22 cellular contexts compared by ENCODE assay signal in genomic region chr9:16516887-16517286, GRCh38.
DNase-seq lines count a peak whose midpoint lies in the region; ATAC-seq, FAIRE-seq and TF ChIP-seq lines count a peak whose summit lies in the region.
"Had no signal": no experiment of that assay in that cellular context is flagged by ENCODE, and none has a peak within 500 bp of the region (broad histone marks: within the 10 kb centered on the region; RNA-seq: fewer than 3 reads in every experiment).

No MANE protein-coding gene starts in this region.

- dilution Hi-C loops in endothelial cell of umbilical vein (cut with MboI; ENCODE audit: extremely low pct_ligation_motif_present, low sequenced_read_pairs) (no loop called here), mammary epithelial cell (cut with HindIII; ENCODE audit: low sequenced_read_pairs) (no loop called here)

- H3K27ac ChIP-seq in endothelial cell of umbilical vein (ENCODE audit: insufficient read depth, low read depth, low read length) (no peak overlapping the region), heart right ventricle (no peak overlapping the region), mammary epithelial cell (ENCODE audit: insufficient read depth, low read depth, low read length) (no peak overlapping the region)
- H3K27ac ChIP-seq: cardiac muscle cell, upper lobe of left lung had no signal

- H2AFZ ChIP-seq in endothelial cell of umbilical vein (ENCODE audit: low read depth, low read length), result no peak overlapping the region
- H2AFZ ChIP-seq in mammary epithelial cell (ENCODE audit: low read depth, low read length), result no peak overlapping the region

- H3K79me2 ChIP-seq in endothelial cell of umbilical vein (ENCODE audit: control insufficient read depth, insufficient read depth, low read length) (no peaks in the 10 kb centered on the region), mammary epithelial cell (ENCODE audit: insufficient read depth, low read length) (no peaks in the 10 kb centered on the region)

- H3K9me3 ChIP-seq in endothelial cell of umbilical vein (replicated peaks; ENCODE audit: control insufficient read depth, insufficient read depth, low read length) (no peaks in the 10 kb centered on the region), heart right ventricle (no peaks in the 10 kb centered on the region), mammary epithelial cell (replicated peaks; ENCODE audit: insufficient read depth, low read length) (no peaks in the 10 kb centered on the region)
- H3K9me3 ChIP-seq: A549, heart left ventricle, upper lobe of left lung had no signal

- H3K4me1 ChIP-seq in endothelial cell of umbilical vein (ENCODE audit: control insufficient read depth, extremely low read depth, insufficient read depth, low read length) (peaks cover 29% of the 10 kb centered on the region), heart right ventricle (peaks cover 0 to 30% (median 15%) of the 10 kb centered on the region in 9 donors), mammary epithelial cell (ENCODE audit: insufficient read depth, low read length) (peaks cover 17% of the 10 kb centered on the region)

- TF ChIP-seq POLR2A in endothelial cell of umbilical vein (IDR thresholded peaks at IDR 0.05; ENCODE audit: low read depth, low read length), result no peak

- H4K20me1 ChIP-seq in endothelial cell of umbilical vein (replicated peaks; ENCODE audit: control insufficient read depth, extremely low read depth, insufficient read depth, low read length) (no peaks in the 10 kb centered on the region), mammary epithelial cell (ENCODE audit: insufficient read depth, low read length) (no peaks in the 10 kb centered on the region)

- no peaks in the 10 kb centered on the region for H3K9me3 Mint-ChIP-seq in nephron
- H3K9me3 Mint-ChIP-seq in stimulated activated effector memory CD8-positive, alpha-beta T cell treated with anti-CD3 and anti-CD28 coated beads, Interleukin-12 subunit alpha, Interleukin-12 subunit beta, amount 100 ng/mL, for 72 hours, result peaks cover 6% of the 10 kb centered on the region
- H3K9me3 Mint-ChIP-seq in activated CD8-positive, alpha-beta T cell treated with anti-CD3 and anti-CD28 coated beads for 36 hours, result no peaks in the 10 kb centered on the region
- H3K9me3 Mint-ChIP-seq: CD8-positive, alpha-beta T cell had no signal

- POLR2A ChIA-PET in endothelial cell of umbilical vein (lab: Charles Lee), result no interaction called here
- POLR2A ChIA-PET in activated CD8-positive, alpha-beta T cell treated with anti-CD3 and anti-CD28 coated beads for 36 hours (lab: Charles Lee), result no interaction called here

- no peaks in the 10 kb centered on the region for H3K36me3 ChIP-seq in endothelial cell of umbilical vein (ENCODE audit: control insufficient read depth in 2 of 2, extremely low read depth in 1 of 2, insufficient read depth in 2 of 2, low read length in 2 of 2)
- H3K36me3 ChIP-seq in heart right ventricle, result no peaks in the 10 kb centered on the region
- no peaks in the 10 kb centered on the region for H3K36me3 ChIP-seq in mammary epithelial cell (ENCODE audit: insufficient read depth, low read length)
- H3K36me3 ChIP-seq: cardiac muscle cell, heart left ventricle, upper lobe of left lung had no signal

- peak; percentile 80 for DNase-seq in EH (ENCODE audit: low read depth)
- peak; percentile 29 for DNase-seq in RPMI7951 (ENCODE audit: low read depth)
- peak; percentile 51 for DNase-seq in endothelial cell of umbilical vein (ENCODE audit: low read depth, low spot score)
- no peak for DNase-seq in stimulated activated effector memory CD8-positive, alpha-beta T cell treated with anti-CD3 and anti-CD28 coated beads, Interleukin-12 subunit alpha, Interleukin-12 subunit beta, amount 100 ng/mL, for 72 hours (ENCODE audit: low spot score in 2 of 2)
- no peak for DNase-seq in heart right ventricle
- DNase-seq in mammary epithelial cell, result no peak
- DNase-seq in activated CD8-positive, alpha-beta T cell treated with anti-CD3 and anti-CD28 coated beads for 36 hours, result no peak
- DNase-seq: activated CD8-positive, alpha-beta memory T cell treated with anti-CD3 and anti-CD28 coated beads for 24 hours; activated naive CD4-positive, alpha-beta T cell treated with Interleukin-2 at 50 U/mL for 16 hours; CD8-positive, alpha-beta T cell; endodermal cell; heart left ventricle; naive B cell; NCI-H1417 treated with DMSO at 0.1 percent for 48 hours; NCI-H345; stimulated activated CD8-positive, alpha-beta memory T cell treated with anti-CD3 and anti-CD28 coated beads, Interleukin-4, amount 100 ng/mL, for 48 hours; upper lobe of left lung had no signal

- no peak for FAIRE-seq in endothelial cell of umbilical vein (lab: Jason Lieb, UNC)
- FAIRE-seq: A549, GM19239, K562 had no signal

- ATAC-seq in stimulated activated effector memory CD8-positive, alpha-beta T cell treated with anti-CD3 and anti-CD28 coated beads, Interleukin-12 subunit alpha, Interleukin-12 subunit beta, amount 100 ng/mL, for 72 hours, result no peak
- no peak for ATAC-seq in heart right ventricle
- no peak for ATAC-seq in activated CD8-positive, alpha-beta T cell treated with anti-CD3 and anti-CD28 coated beads for 36 hours
- ATAC-seq: CD8-positive, alpha-beta T cell; heart left ventricle; K562 had no signal

- no TSS peak for BruUV-seq in endothelial cell of umbilical vein (replicated peaks; lab: Mats Ljungman, UMichigan)
- BruUV-seq in mammary epithelial cell (replicated peaks; lab: Mats Ljungman, UMichigan), result no TSS peak

- peaks cover 66% of the 10 kb centered on the region for H3K4me1 Mint-ChIP-seq in nephron
- no peaks in the 10 kb centered on the region for H3K4me1 Mint-ChIP-seq in stimulated activated effector memory CD8-positive, alpha-beta T cell treated with anti-CD3 and anti-CD28 coated beads, Interleukin-12 subunit alpha, Interleukin-12 subunit beta, amount 100 ng/mL, for 72 hours
- no peaks in the 10 kb centered on the region for H3K4me1 Mint-ChIP-seq in activated CD8-positive, alpha-beta T cell treated with anti-CD3 and anti-CD28 coated beads for 36 hours (ENCODE audit: low read depth)
- H3K4me1 Mint-ChIP-seq: naive B cell had no signal

- H3K27me3 ChIP-seq in endothelial cell of umbilical vein (ENCODE audit: control insufficient read depth in 2 of 2, insufficient read depth in 2 of 2, low read length in 2 of 2) (no peaks in the 10 kb centered on the region), heart right ventricle (no peaks in the 10 kb centered on the region), mammary epithelial cell (ENCODE audit: insufficient read depth, low read length) (no peaks in the 10 kb centered on the region)
- H3K27me3 ChIP-seq: cardiac muscle cell, upper lobe of left lung had no signal

- H3K9ac ChIP-seq in endothelial cell of umbilical vein (replicated peaks; ENCODE audit: extremely low read depth, insufficient read depth, low read length), result no peak overlapping the region
- no peak overlapping the region for H3K9ac ChIP-seq in mammary epithelial cell (ENCODE audit: insufficient read depth, low read length)

- H3K4me3 ChIP-seq in endothelial cell of umbilical vein (replicated peaks in 1 of 3; ENCODE audit: insufficient read depth in 1 of 3, low read depth in 1 of 3, low read length in 3 of 3), result no peak overlapping the region
- no peak overlapping the region for H3K4me3 ChIP-seq in heart right ventricle
- H3K4me3 ChIP-seq in mammary epithelial cell (replicated peaks in 1 of 3; ENCODE audit: insufficient read depth in 1 of 3, low read depth in 2 of 3, low read length in 3 of 3), result no peak overlapping the region
- H3K4me3 ChIP-seq: A549, cardiac muscle cell, heart left ventricle, K562, upper lobe of left lung had no signal

- peak overlapping the region; percentile 90 to 98 (median 95) for H3K27ac Mint-ChIP-seq in nephron
- no peak overlapping the region for H3K27ac Mint-ChIP-seq in stimulated activated effector memory CD8-positive, alpha-beta T cell treated with anti-CD3 and anti-CD28 coated beads, Interleukin-12 subunit alpha, Interleukin-12 subunit beta, amount 100 ng/mL, for 72 hours
- no peak overlapping the region for H3K27ac Mint-ChIP-seq in activated CD8-positive, alpha-beta T cell treated with anti-CD3 and anti-CD28 coated beads for 36 hours
- H3K27ac Mint-ChIP-seq: CD8-positive, alpha-beta T cell; naive B cell had no signal

- in situ Hi-C loops in mammary epithelial cell (cut with MboI; ENCODE audit: low sequenced_read_pairs in 2 of 2), result no loop called here

- TF ChIP-seq CTCF in endothelial cell of umbilical vein (IDR thresholded peaks at IDR 0.05; ENCODE audit: extremely low read depth in 1 of 2, insufficient read depth in 1 of 2, low read depth in 1 of 2, low read length in 2 of 2), result no peak
- no peak for TF ChIP-seq CTCF in nephron (IDR thresholded peaks at IDR 0.05; ENCODE audit: unreplicated experiment in 3 of 3)
- no peak for TF ChIP-seq CTCF in heart right ventricle (IDR thresholded peaks at IDR 0.05)
- no peak for TF ChIP-seq CTCF in mammary epithelial cell (conservative IDR thresholded peaks at IDR 0.05 in 1 of 2, IDR thresholded peaks at IDR 0.05 in 1 of 2; ENCODE audit: extremely low read depth in 1 of 2, insufficient read depth in 1 of 2, low read depth in 1 of 2, low read length in 2 of 2)
- no peak for TF ChIP-seq CTCF in activated CD8-positive, alpha-beta T cell treated with anti-CD3 and anti-CD28 coated beads for 36 hours (IDR thresholded peaks at IDR 0.05)

- intact Hi-C loops in endothelial cell of umbilical vein (cut with micrococcal nuclease), result loop anchor here (1.0 to 10.0 kb wide), 4 partner anchors 9 to 358 kb away; partner anchors contain the start of gene BNC2
- intact Hi-C loops in heart right ventricle (cut with DNase I), result no loop called here
- intact Hi-C loops in mammary epithelial cell (cut with micrococcal nuclease), result no loop called here
- intact Hi-C loops in activated CD8-positive, alpha-beta T cell treated with anti-CD3 and anti-CD28 coated beads for 36 hours (cut with micrococcal nuclease), result no loop called here

- H3K27me3 Mint-ChIP-seq in nephron (ENCODE audit: low read depth), result no peaks in the 10 kb centered on the region
- H3K27me3 Mint-ChIP-seq in activated CD8-positive, alpha-beta T cell treated with anti-CD3 and anti-CD28 coated beads for 36 hours, result peaks cover 2% of the 10 kb centered on the region
- H3K27me3 Mint-ChIP-seq: naive B cell had no signal

- H3K4me2 ChIP-seq in endothelial cell of umbilical vein (ENCODE audit: insufficient read depth, low read length) (no peak overlapping the region), mammary epithelial cell (ENCODE audit: insufficient read depth, low read depth, low read length) (no peak overlapping the region)

- no peaks in the 10 kb centered on the region for H3K9me1 ChIP-seq in endothelial cell of umbilical vein (replicated peaks; ENCODE audit: control insufficient read depth, extremely low read depth, insufficient read depth, low read length)

- CTCF ChIA-PET in endothelial cell of umbilical vein (lab: Charles Lee), result interaction anchor here (0.8 to 1.1 kb wide), 2 partner anchors 13 to 210 kb away, joined by 3 read pairs; no protein-coding TSS in a partner anchor
- CTCF ChIA-PET in mammary epithelial cell (lab: Charles Lee; ENCODE audit: low non-redundant PET), result no interaction called here
- CTCF ChIA-PET in activated CD8-positive, alpha-beta T cell treated with anti-CD3 and anti-CD28 coated beads for 36 hours (lab: Charles Lee), result no interaction called here

- H3K4me3 Mint-ChIP-seq in nephron, result peak overlapping the region in 1 of 3 experiments; percentile 1
- H3K4me3 Mint-ChIP-seq in stimulated activated effector memory CD8-positive, alpha-beta T cell treated with anti-CD3 and anti-CD28 coated beads, Interleukin-12 subunit alpha, Interleukin-12 subunit beta, amount 100 ng/mL, for 72 hours, result no peak overlapping the region
- H3K4me3 Mint-ChIP-seq in activated CD8-positive, alpha-beta T cell treated with anti-CD3 and anti-CD28 coated beads for 36 hours, result no peak overlapping the region
- H3K4me3 Mint-ChIP-seq: CD8-positive, alpha-beta T cell; endodermal cell; naive B cell had no signal

- 69 to 70% methylated on average over 2 of the region's 2 CpGs for WGBS in heart right ventricle, 2 donors
- 97% methylated on average over 2 of the region's 2 CpGs for WGBS in mammary epithelial cell (ENCODE audit: low coverage, missing lambda C conversion rate)

- H3K36me3 Mint-ChIP-seq in nephron (ENCODE audit: low read depth), result peaks cover 3% of the 10 kb centered on the region
- H3K36me3 Mint-ChIP-seq in stimulated activated effector memory CD8-positive, alpha-beta T cell treated with anti-CD3 and anti-CD28 coated beads, Interleukin-12 subunit alpha, Interleukin-12 subunit beta, amount 100 ng/mL, for 72 hours, result no peaks in the 10 kb centered on the region
- H3K36me3 Mint-ChIP-seq in activated CD8-positive, alpha-beta T cell treated with anti-CD3 and anti-CD28 coated beads for 36 hours (ENCODE audit: low read depth), result no peaks in the 10 kb centered on the region
- H3K36me3 Mint-ChIP-seq: CD8-positive, alpha-beta T cell; naive B cell had no signal

Comparison
In these comparisons a context has a peak if more than half of its experiments do, and no peak if none do; other contexts are left out.
1. DNase-seq: peak in EH (single experiment), RPMI7951 (single experiment) and endothelial cell of umbilical vein (single experiment); none in stimulated activated effector memory CD8-positive, alpha-beta T cell treated with anti-CD3 and anti-CD28 coated beads, Interleukin-12 subunit alpha, Interleukin-12 subunit beta, amount 100 ng/mL, for 72 hours (0 of 2), heart right ventricle (0 of 2), mammary epithelial cell (single experiment) and activated CD8-positive, alpha-beta T cell treated with anti-CD3 and anti-CD28 coated beads for 36 hours (single experiment).
2. H3K27ac Mint-ChIP-seq: peak in nephron (3 of 3); none in stimulated activated effector memory CD8-positive, alpha-beta T cell treated with anti-CD3 and anti-CD28 coated beads, Interleukin-12 subunit alpha, Interleukin-12 subunit beta, amount 100 ng/mL, for 72 hours (single experiment) and activated CD8-positive, alpha-beta T cell treated with anti-CD3 and anti-CD28 coated beads for 36 hours (single experiment).